ENCODE assay signal across 15 cellular contexts in genomic region chr1:18121072-18121820, GRCh38. TPM values are rescaled to one million over a fixed set of nuclear protein-coding genes. Genes with fewer than 3 reads are reported as not detected.
DNase-seq lines count a peak whose midpoint lies in the region; ATAC-seq lines count a peak whose summit lies in the region.
"Had no signal": no experiment of that assay in that cellular context is flagged by ENCODE, and none has a peak within 500 bp of the region (broad histone marks: within the 10 kb centered on the region; RNA-seq: fewer than 3 reads in every experiment).

No MANE protein-coding gene starts in this region.

- CTCF ChIA-PET in activated CD8-positive, alpha-beta memory T cell treated with anti-CD3 and anti-CD28 coated beads, Interleukin-2, amount 10 ng/mL, durations not matched to agents 7 days and 5 days (lab: Charles Lee): no interaction called here

- peaks cover 9% of the 10 kb centered on the region for H3K27me3 Mint-ChIP-seq in activated CD8-positive, alpha-beta memory T cell treated with anti-CD3 and anti-CD28 coated beads, Interleukin-2, amount 10 ng/mL, durations not matched to agents 7 days and 5 days

- H3K4me1 Mint-ChIP-seq in activated CD8-positive, alpha-beta memory T cell treated with anti-CD3 and anti-CD28 coated beads, Interleukin-2, amount 10 ng/mL, durations not matched to agents 7 days and 5 days: no peaks in the 10 kb centered on the region
- H3K4me1 Mint-ChIP-seq: CD8-positive, alpha-beta memory T cell had no signal

- H3K4me3 Mint-ChIP-seq in activated CD8-positive, alpha-beta memory T cell treated with anti-CD3 and anti-CD28 coated beads, Interleukin-2, amount 10 ng/mL, durations not matched to agents 7 days and 5 days: no peak overlapping the region
- H3K4me3 Mint-ChIP-seq: CD8-positive, alpha-beta memory T cell; H9 had no signal

- DNase-seq in NCI-H510A treated with DMSO at 0.1 percent for 48 hours (lab: John Stamatoyannopoulos, UW): peak; percentile 36
- no peak for DNase-seq in NCI-H510A (lab: John Stamatoyannopoulos, UW)
- peak; percentile 59 for DNase-seq in NCI-H1105 treated with DMSO at 0.1 percent for 48 hours (lab: John Stamatoyannopoulos, UW)
- peak; percentile 92 for DNase-seq in cerebellar cortex (ENCODE audit: low spot score)
- no peak for DNase-seq in activated CD8-positive, alpha-beta memory T cell treated with anti-CD3 and anti-CD28 coated beads, Interleukin-2, amount 10 ng/mL, durations not matched to agents 7 days and 5 days
- DNase-seq in activated CD8-positive, alpha-beta memory T cell treated with anti-CD3 and anti-CD28 coated beads, Interleukin-2, amount 50 U/mL, for 4 hours: no peak
- DNase-seq: 8988T; AML-193; Caco-2; CD8-positive, alpha-beta memory T cell; DMS53; GOT3; H9 had no signal

- H3K9me3 Mint-ChIP-seq in activated CD8-positive, alpha-beta memory T cell treated with anti-CD3 and anti-CD28 coated beads, Interleukin-2, amount 10 ng/mL, durations not matched to agents 7 days and 5 days (ENCODE audit: low read depth): no peaks in the 10 kb centered on the region
- H3K9me3 Mint-ChIP-seq: H9 had no signal

- no peaks in the 10 kb centered on the region for H3K36me3 Mint-ChIP-seq in activated CD8-positive, alpha-beta memory T cell treated with anti-CD3 and anti-CD28 coated beads, Interleukin-2, amount 10 ng/mL, durations not matched to agents 7 days and 5 days
- H3K36me3 Mint-ChIP-seq: CD8-positive, alpha-beta memory T cell had no signal

- no peak for ATAC-seq in HG03442 (IDR thresholded peaks at IDR 0.05; ENCODE audit: unreplicated experiment)
- no peak for ATAC-seq in activated CD8-positive, alpha-beta memory T cell treated with anti-CD3 and anti-CD28 coated beads, Interleukin-2, amount 10 ng/mL, durations not matched to agents 7 days and 5 days
- ATAC-seq: HepG2 had no signal

- no peak overlapping the region for H3K27ac Mint-ChIP-seq in activated CD8-positive, alpha-beta memory T cell treated with anti-CD3 and anti-CD28 coated beads, Interleukin-2, amount 10 ng/mL, durations not matched to agents 7 days and 5 days
- H3K27ac Mint-ChIP-seq: H9 had no signal

RNA-seq across cellular contexts. Expression of gene IGSF21, which starts 13.6 kb away (rescaled TPM):
- not detected for total RNA-seq in activated CD8-positive, alpha-beta memory T cell treated with anti-CD3 and anti-CD28 coated beads, Interleukin-2, amount 10 ng/mL, durations not matched to agents 7 days and 5 days
- total RNA-seq: Caco-2; CD8-positive, alpha-beta memory T cell; HepG2 had no signal

Comparison
In these comparisons a context has a peak if more than half of its experiments do, and no peak if none do; other contexts are left out.
1. DNase-seq: peak in NCI-H510A treated with DMSO at 0.1 percent for 48 hours (single experiment), NCI-H1105 treated with DMSO at 0.1 percent for 48 hours (single experiment) and cerebellar cortex (single experiment); none in NCI-H510A (single experiment), activated CD8-positive, alpha-beta memory T cell treated with anti-CD3 and anti-CD28 coated beads, Interleukin-2, amount 10 ng/mL, durations not matched to agents 7 days and 5 days (single experiment) and activated CD8-positive, alpha-beta memory T cell treated with anti-CD3 and anti-CD28 coated beads, Interleukin-2, amount 50 U/mL, for 4 hours (single experiment).